Comparison of ENCODE assay signal across 11 cellular contexts in genomic region chr4:158163941-158164665, GRCh38. TPM values are rescaled to one million over a fixed set of nuclear protein-coding genes. Genes with fewer than 3 reads are reported as not detected.
A peak's percentile ranks its signal among the peaks of the same experiment; 100 is the strongest.
DNase-seq lines count a peak whose midpoint lies in the region; ATAC-seq and TF ChIP-seq lines count a peak whose summit lies in the region.
"Had no signal": no experiment of that assay in that cellular context is flagged by ENCODE, and none has a peak within 500 bp of the region (broad histone marks: within the 10 kb centered on the region; RNA-seq: fewer than 3 reads in every experiment).

No MANE protein-coding gene starts in this region.

- H3K4me1 ChIP-seq in stomach smooth muscle (ENCODE audit: control insufficient read depth, insufficient read depth, low read length) = peaks cover 6% of the 10 kb centered on the region

- peak overlapping the region; percentile 37 for H3K27ac ChIP-seq in stomach smooth muscle (ENCODE audit: low read length)
- H3K27ac ChIP-seq: left lung had no signal

- H3K9me3 ChIP-seq in stomach smooth muscle (ENCODE audit: control insufficient read depth in 2 of 2, low read length in 2 of 2) = no peaks in the 10 kb centered on the region
- H3K9me3 ChIP-seq: left lung had no signal

- no peaks in the 10 kb centered on the region for H3K36me3 ChIP-seq in stomach smooth muscle (ENCODE audit: control insufficient read depth in 2 of 2, insufficient read depth in 2 of 2, low read length in 2 of 2)
- H3K36me3 ChIP-seq: left lung had no signal

- H3K27me3 ChIP-seq in stomach smooth muscle (ENCODE audit: control insufficient read depth in 1 of 2, insufficient read depth in 2 of 2, low read length in 2 of 2) = no peaks in the 10 kb centered on the region
- H3K27me3 ChIP-seq: left lung had no signal

- TF ChIP-seq CTCF in choroid plexus epithelial cell (conservative IDR thresholded peaks at IDR 0.05; ENCODE audit: low read depth, low read length) = peak; percentile 13

- ATAC-seq in GM21381 (IDR thresholded peaks at IDR 0.05; ENCODE audit: unreplicated experiment) = no peak
- ATAC-seq: left lung had no signal

- H3K4me3 ChIP-seq in choroid plexus epithelial cell (ENCODE audit: low read depth, low read length) = no peak overlapping the region
- H3K4me3 ChIP-seq in stomach smooth muscle (ENCODE audit: low read length in 2 of 2) = peak overlapping the region; percentile 28 to 62
- H3K4me3 ChIP-seq: left lung had no signal

- DNase-seq in RPMI7951 (ENCODE audit: low read depth) (peak; percentile 26), choroid plexus epithelial cell (ENCODE audit: low read depth) (no peak), medulla oblongata (ENCODE audit: extremely low spot score) (peak; percentile 59), NCI-H345 (lab: John Stamatoyannopoulos, UW) (no peak), NCI-H2081 (lab: John Stamatoyannopoulos, UW) (no peak), NCI-H2107 treated with DMSO at 0.1 percent for 48 hours (lab: John Stamatoyannopoulos, UW; ENCODE audit: unreplicated experiment) (no peak)
- DNase-seq: activated CD4-positive, alpha-beta T cell treated with anti-CD3 and anti-CD28 coated beads for 1 hour; left lung; NCI-H1092 treated with DMSO at 0.1 percent for 48 hours had no signal

- H3K9ac ChIP-seq in stomach smooth muscle (ENCODE audit: low read length in 2 of 2) = peak overlapping the region in 1 of 2 donors; percentile 4

RNA-seq across cellular contexts. Expression of gene GASK1B, which starts 8.7 kb away (rescaled TPM):
- 0.98 and 1.2 TPM in 2 replicates for total RNA-seq in RPMI7951 (2014; rRNA removed; shearing (Covaris generic))

RNA-seq across cellular contexts. Expression of gene TMEM144, which starts 46.2 kb away (rescaled TPM):
- total RNA-seq in RPMI7951 (2014; rRNA removed; shearing (Covaris generic)) = 0.78 and 2.5 TPM in 2 replicates

Comparison
In these comparisons a context has a peak if more than half of its experiments do, and no peak if none do; other contexts are left out.
1. DNase-seq: peak in RPMI7951 (single experiment) and medulla oblongata (single experiment); none in choroid plexus epithelial cell (single experiment), NCI-H345 (single experiment), NCI-H2081 (0 of 2) and NCI-H2107 treated with DMSO at 0.1 percent for 48 hours (single experiment).